31 cellular contexts compared by ENCODE assay signal in the genomic region with DNA sequence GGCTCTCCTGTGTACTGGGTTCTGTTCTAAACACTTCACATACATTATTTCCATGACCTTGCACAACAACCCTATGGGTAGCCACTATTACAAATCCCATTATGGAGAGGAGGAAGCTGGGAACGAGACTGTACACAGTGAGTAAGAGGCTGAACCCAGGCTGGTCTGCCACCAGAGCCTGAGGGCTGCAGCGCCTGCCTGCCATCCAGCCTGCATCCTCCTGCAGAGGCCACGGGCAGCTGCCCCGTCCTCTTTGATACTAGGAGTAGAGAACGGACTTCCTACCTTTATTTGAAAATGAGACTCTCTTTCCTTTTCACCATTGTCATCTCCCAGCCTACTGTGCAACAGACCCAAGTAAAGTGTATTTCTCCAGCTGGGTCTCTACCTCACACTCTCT.
"Had no signal": no experiment of that assay in that cellular context is flagged by ENCODE, and none has a peak within 500 bp of the region (broad histone marks: within the 10 kb centered on the region; RNA-seq: fewer than 3 reads in every experiment).

No MANE protein-coding gene starts in this region.

- H3K27ac ChIP-seq: adrenal gland, body of pancreas, brain microvascular endothelial cell, breast epithelium, VCaP had no signal

- H3K27me3 ChIP-seq: adrenal gland, body of pancreas, brain microvascular endothelial cell, breast epithelium had no signal

- ATAC-seq: activated CD8-positive, alpha-beta memory T cell treated with anti-CD3 and anti-CD28 coated beads, Interleukin-2, amount 10 ng/mL, durations not matched to agents 7 days and 5 days; activated CD8-positive, alpha-beta T cell treated with anti-CD3 and anti-CD28 coated beads, Interleukin-2, amount 10 ng/mL, durations not matched to agents 7 days and 5 days; activated naive CD4-positive, alpha-beta T cell treated with anti-CD3 and anti-CD28 coated beads, Interleukin-2, amount 50 U/mL, for 72 hours; body of pancreas had no signal

- DNase-seq: activated B cell treated with CpG ODN at 0.5 μM for 24 hours; activated CD4-positive, alpha-beta memory T cell treated with anti-CD3 and anti-CD28 coated beads, Interleukin-2, amount 10 ng/mL, durations not matched to agents 7 days and 5 days; activated CD4-positive, alpha-beta T cell treated with anti-CD3 and anti-CD28 coated beads for 48 hours; activated CD4-positive, alpha-beta T cell treated with anti-CD3 and anti-CD28 coated beads, Interleukin-2, amount 10 ng/mL, durations not matched to agents 7 days and 5 days; activated CD4-positive, alpha-beta T cell treated with anti-CD3 and anti-CD28 coated beads, Interleukin-2, amount 50 U/mL, for 48 hours; activated CD4-positive, CD25-positive, alpha-beta regulatory T cell treated with anti-CD3 and anti-CD28 coated beads, Interleukin-2, amount 50 U/mL, for 72 hours; activated CD8-positive, alpha-beta memory T cell treated with anti-CD3 and anti-CD28 coated beads for 24 hours; activated CD8-positive, alpha-beta memory T cell treated with anti-CD3 and anti-CD28 coated beads, Interleukin-2, amount 10 ng/mL, durations not matched to agents 7 days and 5 days; activated CD8-positive, alpha-beta memory T cell treated with anti-CD3 and anti-CD28 coated beads, Interleukin-2, amount 50 U/mL, for 48 hours; activated CD8-positive, alpha-beta T cell treated with anti-CD3 and anti-CD28 coated beads, Interleukin-2, amount 10 ng/mL, durations not matched to agents 7 days and 5 days; activated effector memory CD4-positive, alpha-beta T cell treated with Interleukin-2 at 50 U/mL for 16 hours; activated gamma-delta T cell; activated naive CD4-positive, alpha-beta T cell treated with anti-CD3 and anti-CD28 coated beads, Interleukin-2, amount 10 ng/mL, durations not matched to agents 7 days and 5 days; activated naive CD4-positive, alpha-beta T cell treated with Interleukin-2 at 50 U/mL for 16 hours; activated naive CD8-positive, alpha-beta T cell treated with anti-CD3 and anti-CD28 coated beads for 36 hours; activated T-cell treated with anti-CD3 and anti-CD28 coated beads, Interleukin-2, amount 50 U/mL, for 24 hours; activated T-cell treated with anti-CD3 and anti-CD28 coated beads, Interleukin-2, amount 50 U/mL, for 48 hours; adrenal gland; amniotic stem cell; aorta; body of pancreas; brain microvascular endothelial cell; central memory CD4-positive, alpha-beta T cell; T-helper 2 cell; T-helper 9 cell had no signal

- H3K36me3 Mint-ChIP-seq: activated CD8-positive, alpha-beta memory T cell treated with anti-CD3 and anti-CD28 coated beads, Interleukin-2, amount 10 ng/mL, durations not matched to agents 7 days and 5 days; activated naive CD4-positive, alpha-beta T cell treated with anti-CD3 and anti-CD28 coated beads, Interleukin-2, amount 10 ng/mL, durations not matched to agents 7 days and 5 days; activated naive CD4-positive, alpha-beta T cell treated with anti-CD3 and anti-CD28 coated beads, Interleukin-2, amount 50 U/mL, for 72 hours; activated naive CD8-positive, alpha-beta T cell treated with anti-CD3 and anti-CD28 coated beads for 36 hours had no signal

- H3K9me3 Mint-ChIP-seq: activated B cell treated with CpG ODN at 0.5 μM for 24 hours; activated CD4-positive, alpha-beta memory T cell treated with anti-CD3 and anti-CD28 coated beads, Interleukin-2, amount 10 ng/mL, durations not matched to agents 7 days and 5 days; activated CD4-positive, alpha-beta T cell treated with anti-CD3 and anti-CD28 coated beads, Interleukin-2, amount 10 ng/mL, durations not matched to agents 7 days and 5 days; activated naive CD4-positive, alpha-beta T cell treated with anti-CD3 and anti-CD28 coated beads, Interleukin-2, amount 10 ng/mL, durations not matched to agents 7 days and 5 days; activated naive CD4-positive, alpha-beta T cell treated with anti-CD3 and anti-CD28 coated beads, Interleukin-2, amount 50 U/mL, for 72 hours; activated naive CD8-positive, alpha-beta T cell treated with anti-CD3 and anti-CD28 coated beads for 36 hours; activated T-cell treated with anti-CD3 and anti-CD28 coated beads, Interleukin-2, amount 50 U/mL, for 24 hours; activated T-helper 2 cell treated with anti-CD3 and anti-CD28 coated beads, Interferon-gamma antibody, Interleukin-2, Interleukin-4, amounts not matched to agents 10 μg/mL and 5 μg/mL and 100 μg/mL, durations not matched to agents 14 hours and 24 hours and 36 hours; T-helper 1 cell treated with Interleukin-12 subunit alpha and Interleukin-12 subunit beta and Interleukin-4 antibody, amounts not matched to agents 30 μg/mL and 1 μg/mL, for 36 hours; T-helper 2 cell treated with Interferon-gamma antibody and Interleukin-4, amounts not matched to agents 5 μg/mL and 100 μg/mL, for 36 hours had no signal

- H3K4me1 Mint-ChIP-seq: activated B cell treated with CpG ODN at 0.5 μM for 24 hours had no signal

- H3K4me3 Mint-ChIP-seq: activated B cell treated with CpG ODN at 0.5 μM for 24 hours; activated CD4-positive, alpha-beta memory T cell treated with anti-CD3 and anti-CD28 coated beads, Interleukin-2, amount 10 ng/mL, durations not matched to agents 7 days and 5 days; activated CD4-positive, alpha-beta T cell treated with anti-CD3 and anti-CD28 coated beads, Interleukin-2, amount 10 ng/mL, durations not matched to agents 7 days and 5 days; activated CD8-positive, alpha-beta memory T cell treated with anti-CD3 and anti-CD28 coated beads, Interleukin-2, amount 10 ng/mL, durations not matched to agents 7 days and 5 days; activated CD8-positive, alpha-beta T cell treated with anti-CD3 and anti-CD28 coated beads, Interleukin-2, amount 10 ng/mL, durations not matched to agents 7 days and 5 days; activated naive CD4-positive, alpha-beta T cell treated with anti-CD3 and anti-CD28 coated beads, Interleukin-2, amount 10 ng/mL, durations not matched to agents 7 days and 5 days; activated naive CD8-positive, alpha-beta T cell treated with anti-CD3 and anti-CD28 coated beads for 36 hours; activated T-cell treated with anti-CD3 and anti-CD28 coated beads, Interleukin-2, amount 50 U/mL, for 24 hours; T-helper 1 cell treated with Interleukin-12 subunit alpha and Interleukin-12 subunit beta and Interleukin-4 antibody, amounts not matched to agents 30 μg/mL and 1 μg/mL, for 36 hours; T-helper 2 cell treated with Interferon-gamma antibody and Interleukin-4, amounts not matched to agents 5 μg/mL and 100 μg/mL, for 36 hours had no signal

- H3K4me3 ChIP-seq: adrenal gland, body of pancreas, breast epithelium had no signal

- H3K27ac Mint-ChIP-seq: activated B cell treated with CpG ODN at 0.5 μM for 24 hours; activated CD4-positive, alpha-beta memory T cell treated with anti-CD3 and anti-CD28 coated beads, Interleukin-2, amount 10 ng/mL, durations not matched to agents 7 days and 5 days; activated CD4-positive, alpha-beta T cell treated with anti-CD3 and anti-CD28 coated beads, Interleukin-2, amount 10 ng/mL, durations not matched to agents 7 days and 5 days; activated CD8-positive, alpha-beta memory T cell treated with anti-CD3 and anti-CD28 coated beads, Interleukin-2, amount 10 ng/mL, durations not matched to agents 7 days and 5 days; activated CD8-positive, alpha-beta T cell treated with anti-CD3 and anti-CD28 coated beads, Interleukin-2, amount 10 ng/mL, durations not matched to agents 7 days and 5 days; activated naive CD4-positive, alpha-beta T cell treated with anti-CD3 and anti-CD28 coated beads, Interleukin-2, amount 10 ng/mL, durations not matched to agents 7 days and 5 days; activated naive CD8-positive, alpha-beta T cell treated with anti-CD3 and anti-CD28 coated beads for 36 hours; activated T-cell treated with anti-CD3 and anti-CD28 coated beads, Interleukin-2, amount 50 U/mL, for 24 hours; activated T-helper 2 cell treated with anti-CD3 and anti-CD28 coated beads, Interferon-gamma antibody, Interleukin-2, Interleukin-4, amounts not matched to agents 10 μg/mL and 5 μg/mL and 100 μg/mL, durations not matched to agents 14 hours and 24 hours and 36 hours; T-helper 1 cell treated with Interleukin-12 subunit alpha and Interleukin-12 subunit beta and Interleukin-4 antibody, amounts not matched to agents 30 μg/mL and 1 μg/mL, for 36 hours; T-helper 2 cell treated with Interferon-gamma antibody and Interleukin-4, amounts not matched to agents 5 μg/mL and 100 μg/mL, for 36 hours had no signal

- H3K9me3 ChIP-seq: adrenal gland, body of pancreas, breast epithelium had no signal

- H3K36me3 ChIP-seq: adrenal gland, brain microvascular endothelial cell, breast epithelium had no signal

- H3K27me3 Mint-ChIP-seq: activated naive CD8-positive, alpha-beta T cell treated with anti-CD3 and anti-CD28 coated beads for 36 hours; activated T-cell treated with anti-CD3 and anti-CD28 coated beads, Interleukin-2, amount 50 U/mL, for 24 hours had no signal

- H3K4me1 ChIP-seq: adrenal gland, breast epithelium had no signal
